ENCODE assay signal across 17 cellular contexts in the genomic region with DNA sequence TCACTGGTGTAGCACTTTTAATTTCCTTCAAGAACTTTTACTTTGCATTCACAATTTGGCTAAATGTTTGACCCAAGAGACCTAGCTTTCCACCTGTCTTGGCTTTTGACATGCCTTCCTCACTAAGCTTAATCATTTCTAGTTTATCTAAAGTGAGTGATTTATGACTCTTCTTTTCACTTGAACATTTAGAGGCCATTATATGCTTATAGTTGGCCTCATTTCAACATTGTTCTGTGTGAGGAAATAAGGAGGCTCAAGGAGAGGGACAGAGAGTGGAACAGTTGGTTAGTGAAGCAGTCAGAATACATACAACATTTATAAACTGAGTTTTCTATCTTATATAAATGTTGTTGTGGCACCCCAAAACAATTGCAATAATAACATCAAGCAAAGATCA.
DNase-seq lines count a peak whose midpoint lies in the region; ATAC-seq, FAIRE-seq and TF ChIP-seq lines count a peak whose summit lies in the region.
"Had no signal": no experiment of that assay in that cellular context is flagged by ENCODE, and none has a peak within 500 bp of the region (broad histone marks: within the 10 kb centered on the region; RNA-seq: fewer than 3 reads in every experiment).

No MANE protein-coding gene starts in this region.

- H3K27me3 ChIP-seq in A673 (replicated peaks; ENCODE audit: insufficient read depth, low read depth, low read length, poor library complexity) (no peaks in the 10 kb centered on the region), endothelial cell of umbilical vein (ENCODE audit: control insufficient read depth in 2 of 2, insufficient read depth in 2 of 2, low read length in 2 of 2) (no peaks in the 10 kb centered on the region)
- H3K27me3 ChIP-seq: BLaER1 had no signal

- no peaks in the 10 kb centered on the region for H3K4me1 ChIP-seq in A673 (ENCODE audit: insufficient read depth, low read length, poor library complexity, severe bottlenecking)
- H3K4me1 ChIP-seq in endothelial cell of umbilical vein (ENCODE audit: control insufficient read depth, extremely low read depth, insufficient read depth, low read length): no peaks in the 10 kb centered on the region
- H3K4me1 ChIP-seq: BLaER1, Caco-2 had no signal

- FAIRE-seq in endothelial cell of umbilical vein (lab: Jason Lieb, UNC): no peak
- no peak for FAIRE-seq in GM19239 (lab: Jason Lieb, UNC)

- intact Hi-C loops in A673 (cut with micrococcal nuclease; ENCODE audit: unreplicated experiment): no loop called here
- intact Hi-C loops in endothelial cell of umbilical vein (cut with micrococcal nuclease): no loop called here

- H3K4me2 ChIP-seq in endothelial cell of umbilical vein (ENCODE audit: insufficient read depth, low read length): no peak overlapping the region
- H3K4me2 ChIP-seq: BLaER1, GM23338 had no signal

- dilution Hi-C loops in endothelial cell of umbilical vein (cut with MboI; ENCODE audit: extremely low pct_ligation_motif_present, low sequenced_read_pairs): no loop called here

- H2AFZ ChIP-seq in endothelial cell of umbilical vein (ENCODE audit: low read depth, low read length): no peak overlapping the region
- H2AFZ ChIP-seq: GM23338 had no signal

- H3K36me3 ChIP-seq in A673 (ENCODE audit: insufficient read depth, low read length, poor library complexity, severe bottlenecking) (no peaks in the 10 kb centered on the region), endothelial cell of umbilical vein (ENCODE audit: control insufficient read depth in 2 of 2, extremely low read depth in 1 of 2, insufficient read depth in 2 of 2, low read length in 2 of 2) (no peaks in the 10 kb centered on the region)
- H3K36me3 ChIP-seq: BLaER1 had no signal

- H4K20me1 ChIP-seq in endothelial cell of umbilical vein (replicated peaks; ENCODE audit: control insufficient read depth, extremely low read depth, insufficient read depth, low read length): no peaks in the 10 kb centered on the region
- H4K20me1 ChIP-seq: BLaER1 had no signal

- H3K27ac ChIP-seq in A673 (ENCODE audit: low read depth, low read length, poor library complexity, severe bottlenecking) (no peak overlapping the region), endothelial cell of umbilical vein (ENCODE audit: insufficient read depth, low read depth, low read length) (no peak overlapping the region)
- H3K27ac ChIP-seq: 22Rv1, BLaER1, HL-60 had no signal

- no peak for ATAC-seq in HG03469 (IDR thresholded peaks at IDR 0.05; ENCODE audit: unreplicated experiment)
- ATAC-seq: GM23338 had no signal

- POLR2A ChIA-PET in A673 (lab: Charles Lee; ENCODE audit: low non-redundant PET) (no interaction called here), endothelial cell of umbilical vein (lab: Charles Lee) (no interaction called here)

- H3K9me3 ChIP-seq in A673 (ENCODE audit: low read depth, low read length, poor library complexity, severe bottlenecking): no peaks in the 10 kb centered on the region
- no peaks in the 10 kb centered on the region for H3K9me3 ChIP-seq in endothelial cell of umbilical vein (replicated peaks; ENCODE audit: control insufficient read depth, insufficient read depth, low read length)
- H3K9me3 ChIP-seq: BLaER1, Caco-2 had no signal

- no peak for TF ChIP-seq CTCF in A673 (conservative IDR thresholded peaks at IDR 0.05; ENCODE audit: low read depth, low read length)
- no peak for TF ChIP-seq CTCF in endothelial cell of umbilical vein (IDR thresholded peaks at IDR 0.05; ENCODE audit: extremely low read depth in 1 of 2, insufficient read depth in 1 of 2, low read depth in 1 of 2, low read length in 2 of 2)

- no peak for TF ChIP-seq POLR2A in endothelial cell of umbilical vein (IDR thresholded peaks at IDR 0.05; ENCODE audit: low read depth, low read length)

- H3K79me2 ChIP-seq in endothelial cell of umbilical vein (ENCODE audit: control insufficient read depth, insufficient read depth, low read length): no peaks in the 10 kb centered on the region

- no peak overlapping the region for H3K9ac ChIP-seq in endothelial cell of umbilical vein (replicated peaks; ENCODE audit: extremely low read depth, insufficient read depth, low read length)
- H3K9ac ChIP-seq: BLaER1 had no signal

- BruUV-seq in A673 (replicated peaks; lab: Mats Ljungman, UMichigan) (no TSS peak), endothelial cell of umbilical vein (replicated peaks; lab: Mats Ljungman, UMichigan) (no TSS peak)

- no peaks in the 10 kb centered on the region for H3K9me1 ChIP-seq in endothelial cell of umbilical vein (replicated peaks; ENCODE audit: control insufficient read depth, extremely low read depth, insufficient read depth, low read length)

- H3K4me3 ChIP-seq in A673 (ENCODE audit: low read depth, low read length, poor library complexity, severe bottlenecking) (no peak overlapping the region), endothelial cell of umbilical vein (replicated peaks in 1 of 3; ENCODE audit: insufficient read depth in 1 of 3, low read depth in 1 of 3, low read length in 3 of 3) (no peak overlapping the region)
- H3K4me3 ChIP-seq: BLaER1, GM23338 had no signal

- DNase-seq in A673 (ENCODE audit: low spot score) (peak; percentile 9), NCI-H1105 treated with DMSO at 0.1 percent for 48 hours (lab: John Stamatoyannopoulos, UW) (peak; percentile 22), amniotic epithelial cell (ENCODE audit: low read depth) (peak; percentile 20), endothelial cell of umbilical vein (ENCODE audit: low read depth, low spot score) (peak; percentile 73), NCI-H2171 (lab: John Stamatoyannopoulos, UW) (no peak), GM19239 (ENCODE audit: insufficient read length, low spot score) (no peak)
- no peak for DNase-seq in activated CD8-positive, alpha-beta memory T cell treated with anti-CD3 and anti-CD28 coated beads, Interleukin-2, amount 50 U/mL, for 48 hours
- DNase-seq: AML-193; Caco-2; CD8-positive, alpha-beta memory T cell; DMS53; H7 had no signal

- CTCF ChIA-PET in A673 (lab: Charles Lee) (no interaction called here), endothelial cell of umbilical vein (lab: Charles Lee) (interaction anchor here (1.1 kb wide), 1 partner anchor 8 kb away, joined by 3 read pairs; no protein-coding TSS in a partner anchor)

TF ChIP-seq in endothelial cell of umbilical vein, 7 proteins besides CTCF, POLR2A, EP300 and RAD21:
- TF ChIP-seq JUN (IDR thresholded peaks at IDR 0.05; ENCODE audit: borderline replicate concordance, insufficient read depth, insufficient read length, low read depth) (no peak), POLR2AphosphoS5 (IDR thresholded peaks at IDR 0.05; ENCODE audit: insufficient read depth, low read depth, low read length) (no peak), MYC (IDR thresholded peaks at IDR 0.05; ENCODE audit: low read depth, low read length) (no peak), EZH2 (IDR thresholded peaks at IDR 0.05; ENCODE audit: borderline replicate concordance, low read depth, low read length, severe bottlenecking) (no peak), FOS (IDR thresholded peaks at IDR 0.05; ENCODE audit: borderline replicate concordance, insufficient read depth, low read length) (no peak)

Comparison
In these comparisons a context has a peak if more than half of its experiments do, and no peak if none do; other contexts are left out.
1. DNase-seq: peak in A673 (single experiment), NCI-H1105 treated with DMSO at 0.1 percent for 48 hours (single experiment), amniotic epithelial cell (single experiment) and endothelial cell of umbilical vein (single experiment); none in NCI-H2171 (single experiment), activated CD8-positive, alpha-beta memory T cell treated with anti-CD3 and anti-CD28 coated beads, Interleukin-2, amount 50 U/mL, for 48 hours (single experiment) and GM19239 (single experiment).